30 cellular contexts compared by ENCODE assay signal in genomic region chr3:50444782-50445181, GRCh38. TPM values are rescaled to one million over a fixed set of nuclear protein-coding genes. Genes with fewer than 3 reads are reported as not detected.
"Had no signal": no experiment of that assay in that cellular context is flagged by ENCODE, and none has a peak within 500 bp of the region (broad histone marks: within the 10 kb centered on the region; RNA-seq: fewer than 3 reads in every experiment).

No MANE protein-coding gene starts in this region.

- H3K4me1 ChIP-seq: ascending aorta had no signal

- H3K36me3 ChIP-seq: ascending aorta, MG63 had no signal

- H3K27me3 Mint-ChIP-seq: activated naive CD8-positive, alpha-beta T cell treated with anti-CD3 and anti-CD28 coated beads, Interleukin-2, amount 50 U/mL, for 24 hours; T-cell had no signal

- H3K27ac Mint-ChIP-seq: activated CD8-positive, alpha-beta T cell treated with anti-CD3 and anti-CD28 coated beads, Interleukin-2, amount 10 ng/mL, durations not matched to agents 7 days and 5 days; activated naive CD8-positive, alpha-beta T cell treated with anti-CD3 and anti-CD28 coated beads, Interleukin-2, amount 50 U/mL, for 24 hours; T-cell had no signal

- H3K27ac ChIP-seq: ascending aorta, body of pancreas, SK-N-MC had no signal

- DNase-seq: activated CD4-positive, alpha-beta T cell treated with anti-CD3 and anti-CD28 coated beads for 4 hours; activated CD4-positive, alpha-beta T cell treated with anti-CD3 and anti-CD28 coated beads, Interleukin-2, amount 50 U/mL, for 4 hours; activated CD8-positive, alpha-beta memory T cell treated with anti-CD3 and anti-CD28 coated beads, Interleukin-2, amount 50 U/mL, for 48 hours; activated CD8-positive, alpha-beta T cell treated with anti-CD3 and anti-CD28 coated beads, Interleukin-2, amount 10 ng/mL, durations not matched to agents 7 days and 5 days; activated naive CD8-positive, alpha-beta T cell treated with anti-CD3 and anti-CD28 coated beads, Interleukin-2, amount 50 U/mL, for 24 hours; activated T-cell treated with anti-CD3 and anti-CD28 coated beads, Interleukin-2, amount 50 U/mL, for 1 hour; amniotic stem cell; body of pancreas; central memory CD4-positive, alpha-beta T cell; MV-4-11; NCI-H1092 treated with DMSO at 0.1 percent for 48 hours; NCI-H1417 treated with DMSO at 0.1 percent for 48 hours; NCI-H1694; NCI-H2029; NCI-H2107; NCI-H2171 treated with DMSO at 0.1 percent for 48 hours; NCI-H345; NCI-H510A; NCI-H526 treated with DMSO at 0.1 percent for 48 hours; NCI-H82; RPMI8226; T-cell had no signal

- ATAC-seq: activated CD4-positive, CD25-positive, alpha-beta regulatory T cell treated with anti-CD3 and anti-CD28 coated beads, Interleukin-2, amount 50 U/mL, for 24 hours; activated CD8-positive, alpha-beta T cell treated with anti-CD3 and anti-CD28 coated beads, Interleukin-2, amount 10 ng/mL, durations not matched to agents 7 days and 5 days; activated naive CD4-positive, alpha-beta T cell treated with anti-CD3 and anti-CD28 coated beads, Interleukin-2, amount 50 U/mL, for 72 hours; activated naive CD8-positive, alpha-beta T cell treated with anti-CD3 and anti-CD28 coated beads, Interleukin-2, amount 50 U/mL, for 24 hours; body of pancreas; Panc1; Right ventricle myocardium inferior; T-cell had no signal

- H3K4me3 ChIP-seq: ascending aorta, body of pancreas, MG63, SK-N-MC had no signal

- H3K9me3 ChIP-seq: ascending aorta, body of pancreas, MG63 had no signal

- H3K4me3 Mint-ChIP-seq: activated CD8-positive, alpha-beta T cell treated with anti-CD3 and anti-CD28 coated beads, Interleukin-2, amount 10 ng/mL, durations not matched to agents 7 days and 5 days; activated naive CD8-positive, alpha-beta T cell treated with anti-CD3 and anti-CD28 coated beads, Interleukin-2, amount 50 U/mL, for 24 hours; T-cell had no signal

- H3K27me3 ChIP-seq: ascending aorta, body of pancreas, MG63 had no signal

- FAIRE-seq: bronchial epithelial cell had no signal

- H3K9me3 Mint-ChIP-seq: activated naive CD4-positive, alpha-beta T cell treated with anti-CD3 and anti-CD28 coated beads, Interleukin-2, amount 50 U/mL, for 72 hours; activated naive CD8-positive, alpha-beta T cell treated with anti-CD3 and anti-CD28 coated beads, Interleukin-2, amount 50 U/mL, for 24 hours; T-cell had no signal

RNA-seq across cellular contexts. Expression of gene CACNA2D2, which starts 58.7 kb away (rescaled TPM):
- total RNA-seq: bronchial epithelial cell had no signal
